8 cellular contexts compared by ENCODE assay signal in the genomic region with DNA sequence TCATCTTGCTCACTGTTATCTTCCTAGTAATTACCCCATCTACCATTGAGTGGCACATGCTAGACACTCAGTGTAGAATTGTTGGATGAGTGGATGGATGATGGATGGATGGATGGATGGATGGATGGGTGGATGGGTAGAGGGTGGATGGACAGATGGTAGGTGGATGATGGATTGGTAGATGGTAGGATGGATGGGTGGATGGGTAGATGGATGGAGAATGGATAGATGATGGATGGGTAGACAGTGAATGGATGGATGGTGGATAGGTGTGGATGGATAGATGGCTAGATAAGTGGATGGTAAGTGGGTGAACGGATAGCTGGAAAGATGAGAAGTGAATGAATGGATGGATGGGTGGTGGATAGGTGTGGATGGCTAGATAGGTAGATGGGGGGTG.
"Had no signal": no experiment of that assay in that cellular context is flagged by ENCODE, and none has a peak within 500 bp of the region (broad histone marks: within the 10 kb centered on the region; RNA-seq: fewer than 3 reads in every experiment).

No MANE protein-coding gene starts in this region.

- H3K4me1 ChIP-seq: HAP-1 had no signal

- H3K9me3 ChIP-seq: HAP-1 had no signal

- ATAC-seq: GM23338, HCT116, K562 had no signal

- H3K27ac ChIP-seq: KMS-11 had no signal

- H3K36me3 ChIP-seq: HAP-1 had no signal

- FAIRE-seq: HTR-8/SVneo, K562 had no signal

- H3K9ac ChIP-seq: KMS-11 had no signal

- H2AFZ ChIP-seq: GM23338 had no signal

- H3K4me2 ChIP-seq: GM23338, KMS-11 had no signal

- DNase-seq: H7, Karpas-422 had no signal

- H3K4me3 ChIP-seq: GM23338, HAP-1, K562 had no signal
